ENCODE assay signal across 1 cellular context in genomic region chr16:20740901-20741491, GRCh38.
TF ChIP-seq lines count a peak whose summit lies in the region.

No MANE protein-coding gene starts in this region.

TF ChIP-seq in GM12878, 131 proteins besides CTCF, POLR2A, EP300 and RAD21:
- no peak for TF ChIP-seq IKZF1 (conservative IDR thresholded peaks at IDR 0.05)
- peak; percentile 45; the same call in 1 of the 2 replicates for TF ChIP-seq NRF1 (conservative IDR thresholded peaks at IDR 0.05; ENCODE audit: low read depth, low read length)
- TF ChIP-seq TAF1 (IDR thresholded peaks at IDR 0.05; ENCODE audit: borderline replicate concordance, low read depth, low read length): 0 out of 2 replicates have a peak, but pooled peaks have one; percentile 22
- no peak for TF ChIP-seq E4F1 (IDR thresholded peaks at IDR 0.05; ENCODE audit: borderline replicate concordance, partially characterized antibody)
- TF ChIP-seq DPF2 (IDR thresholded peaks at IDR 0.05): no peak
- 0 out of 2 replicates have a peak, but pooled peaks have one; percentile 13 for TF ChIP-seq POLR2AphosphoS2 (IDR thresholded peaks at IDR 0.05; ENCODE audit: low read depth, low read length)
TF ChIP-seq in GM12878: peak in this region for 3.
